8 cellular contexts compared by ENCODE assay signal in the genomic region with DNA sequence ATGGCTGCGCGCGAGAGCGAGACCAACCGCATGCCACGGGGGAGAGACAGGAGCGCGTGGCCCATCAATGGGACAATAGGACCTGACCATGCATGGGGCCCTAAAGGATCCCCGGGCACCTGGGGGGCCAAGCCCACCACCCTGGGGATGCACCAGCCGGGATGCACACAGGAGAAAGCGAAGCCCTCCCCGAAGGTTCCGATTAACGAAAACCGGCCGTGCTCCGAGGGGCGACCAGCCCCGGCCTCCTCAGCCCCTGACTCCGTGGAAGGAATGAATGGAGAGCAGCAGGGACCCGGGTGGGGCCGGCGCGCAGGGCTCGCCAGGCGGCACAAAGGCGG. TPM values are rescaled to one million over a fixed set of nuclear protein-coding genes. Genes with fewer than 3 reads are reported as not detected.
DNase-seq lines count a peak whose midpoint lies in the region; ATAC-seq and TF ChIP-seq lines count a peak whose summit lies in the region.

No MANE protein-coding gene starts in this region.

- in situ Hi-C loops in ACHN (cut with HindIII; ENCODE audit: low pct_ligation_motif_present, low pct_unique_long_range_greater_than_20kb, low sequenced_read_pairs) (no loop called here), GM13977 (cut with MboI; ENCODE audit: low pct_unique_long_range_greater_than_20kb, low sequenced_read_pairs, unreplicated experiment) (no loop called here)

- peak; percentile 33 for ATAC-seq in HG03432 (IDR thresholded peaks at IDR 0.05; ENCODE audit: unreplicated experiment)
- no peak for ATAC-seq in foreskin keratinocyte

- TF ChIP-seq CTCF in GM13977 (IDR thresholded peaks at IDR 0.05; ENCODE audit: extremely low read depth, insufficient read depth, missing control alignments): no peak
- no peak for TF ChIP-seq CTCF in foreskin keratinocyte (conservative IDR thresholded peaks at IDR 0.05)

- H3K4me1 ChIP-seq in foreskin keratinocyte (peaks cover 17% of the 10 kb centered on the region), rectal smooth muscle tissue (ENCODE audit: control insufficient read depth, insufficient read depth, low read length) (peaks cover 2% of the 10 kb centered on the region)

- H3K9me3 Mint-ChIP-seq in activated CD4-positive, alpha-beta T cell treated with anti-CD3 and anti-CD28 coated beads, Interleukin-2, amount 10 ng/mL, durations not matched to agents 7 days and 5 days: no peaks in the 10 kb centered on the region

- peaks cover 15% of the 10 kb centered on the region for H3K36me3 Mint-ChIP-seq in activated CD4-positive, alpha-beta T cell treated with anti-CD3 and anti-CD28 coated beads, Interleukin-2, amount 10 ng/mL, durations not matched to agents 7 days and 5 days (ENCODE audit: low read depth)

- no peaks in the 10 kb centered on the region for H3K36me3 ChIP-seq in rectal smooth muscle tissue (ENCODE audit: control insufficient read depth, insufficient read depth, low read length)

- POLR2A ChIA-PET in activated CD4-positive, alpha-beta T cell treated with anti-CD3 and anti-CD28 coated beads, Interleukin-2, amount 10 ng/mL, durations not matched to agents 7 days and 5 days (lab: Charles Lee): no interaction called here

- CTCF ChIA-PET in activated CD4-positive, alpha-beta T cell treated with anti-CD3 and anti-CD28 coated beads, Interleukin-2, amount 10 ng/mL, durations not matched to agents 7 days and 5 days (lab: Charles Lee): interaction anchor here (1.1 kb wide), 1 partner anchor 14 kb away, joined by 3 read pairs; no protein-coding TSS in a partner anchor

- DNase-seq in ACHN (peak; percentile 19), GM13977 (ENCODE audit: low spot score) (peak; percentile 54), foreskin keratinocyte (peak in 1 of 2 donors; percentile 9), pons (ENCODE audit: low spot score) (no peak), NCI-H774 (lab: John Stamatoyannopoulos, UW) (no peak)
- peak; percentile 34 for DNase-seq in activated CD4-positive, alpha-beta T cell treated with anti-CD3 and anti-CD28 coated beads, Interleukin-2, amount 10 ng/mL, durations not matched to agents 7 days and 5 days

- H3K27me3 ChIP-seq in foreskin keratinocyte (no peaks in the 10 kb centered on the region), rectal smooth muscle tissue (ENCODE audit: control insufficient read depth, insufficient read depth, low read length) (no peaks in the 10 kb centered on the region)

- peak overlapping the region; percentile 57 for H3K9ac ChIP-seq in rectal smooth muscle tissue (ENCODE audit: low read length)

- peaks cover 39% of the 10 kb centered on the region for H3K4me1 Mint-ChIP-seq in activated CD4-positive, alpha-beta T cell treated with anti-CD3 and anti-CD28 coated beads, Interleukin-2, amount 10 ng/mL, durations not matched to agents 7 days and 5 days

- peak overlapping the region; percentile 92 for H3K4me3 Mint-ChIP-seq in activated CD4-positive, alpha-beta T cell treated with anti-CD3 and anti-CD28 coated beads, Interleukin-2, amount 10 ng/mL, durations not matched to agents 7 days and 5 days

- peak overlapping the region; percentile 92 for H3K4me3 ChIP-seq in rectal smooth muscle tissue (ENCODE audit: low read length)

- H3K27me3 Mint-ChIP-seq in activated CD4-positive, alpha-beta T cell treated with anti-CD3 and anti-CD28 coated beads, Interleukin-2, amount 10 ng/mL, durations not matched to agents 7 days and 5 days: no peaks in the 10 kb centered on the region

- H3K27ac Mint-ChIP-seq in activated CD4-positive, alpha-beta T cell treated with anti-CD3 and anti-CD28 coated beads, Interleukin-2, amount 10 ng/mL, durations not matched to agents 7 days and 5 days: peak overlapping the region; percentile 91

- H3K27ac ChIP-seq in foreskin keratinocyte: peak overlapping the region; percentile 30
- peak overlapping the region; percentile 80 for H3K27ac ChIP-seq in rectal smooth muscle tissue (ENCODE audit: low read depth, low read length)

RNA-seq across cellular contexts. Expression of a gene that starts 0.5 kb away (rescaled TPM):
- 100 to 1,000 TPM; 277 to 280 TPM for total RNA-seq in activated CD4-positive, alpha-beta T cell treated with anti-CD3 and anti-CD28 coated beads, Interleukin-2, amount 10 ng/mL, durations not matched to agents 7 days and 5 days
- 463 and 622 TPM in 2 replicates for total RNA-seq in foreskin keratinocyte
- 705 and 905 TPM in 2 replicates for polyA plus RNA-seq in foreskin keratinocyte

RNA-seq across cellular contexts. Expression of a gene that starts 22.3 kb away (rescaled TPM):
- total RNA-seq in activated CD4-positive, alpha-beta T cell treated with anti-CD3 and anti-CD28 coated beads, Interleukin-2, amount 10 ng/mL, durations not matched to agents 7 days and 5 days: 10 to 100 TPM; 45.2 to 50.4 TPM
- 76.5 and 76.8 TPM in 2 replicates for total RNA-seq in foreskin keratinocyte
- 109 and 111 TPM in 2 replicates for polyA plus RNA-seq in foreskin keratinocyte

RNA-seq across cellular contexts. Expression of a gene that starts 28.9 kb away (rescaled TPM):
- total RNA-seq in activated CD4-positive, alpha-beta T cell treated with anti-CD3 and anti-CD28 coated beads, Interleukin-2, amount 10 ng/mL, durations not matched to agents 7 days and 5 days: 100 to 1,000 TPM; 527 to 642 TPM
- total RNA-seq in foreskin keratinocyte: 284 and 299 TPM in 2 replicates
- 326 and 355 TPM in 2 replicates for polyA plus RNA-seq in foreskin keratinocyte

RNA-seq across cellular contexts. Expression of a gene that starts 44.1 kb away (rescaled TPM):
- 10 to 100 TPM; 18.5 to 18.8 TPM for total RNA-seq in activated CD4-positive, alpha-beta T cell treated with anti-CD3 and anti-CD28 coated beads, Interleukin-2, amount 10 ng/mL, durations not matched to agents 7 days and 5 days
- total RNA-seq in foreskin keratinocyte: 3.5 and 4.4 TPM in 2 replicates
- polyA plus RNA-seq in foreskin keratinocyte: 5.8 and 6.5 TPM in 2 replicates

RNA-seq across cellular contexts. Expression of a gene that starts 51.7 kb away (rescaled TPM):
- total RNA-seq in activated CD4-positive, alpha-beta T cell treated with anti-CD3 and anti-CD28 coated beads, Interleukin-2, amount 10 ng/mL, durations not matched to agents 7 days and 5 days: 100 to 1,000 TPM; 140 to 172 TPM
- total RNA-seq in foreskin keratinocyte: 74.4 and 81.5 TPM in 2 replicates
- 55.9 and 66.9 TPM in 2 replicates for polyA plus RNA-seq in foreskin keratinocyte

Comparison
In these comparisons a context has a peak if more than half of its experiments do, and no peak if none do; other contexts are left out.
1. DNase-seq: peak in ACHN (single experiment), GM13977 (single experiment) and activated CD4-positive, alpha-beta T cell treated with anti-CD3 and anti-CD28 coated beads, Interleukin-2, amount 10 ng/mL, durations not matched to agents 7 days and 5 days (single experiment); none in pons (single experiment) and NCI-H774 (single experiment).